In genomic region chr20:45322952-45323383, GRCh38 we compare ENCODE assay signal across 8 cellular contexts. TPM values are rescaled to one million over a fixed set of nuclear protein-coding genes. Genes with fewer than 3 reads are reported as not detected.
A peak's percentile ranks its signal among the peaks of the same experiment; 100 is the strongest.
DNase-seq lines count a peak whose midpoint lies in the region; ATAC-seq and TF ChIP-seq lines count a peak whose summit lies in the region.

No MANE protein-coding gene starts in this region.

- H3K36me3 ChIP-seq in HCT116 (ENCODE audit: control insufficient read depth in 1 of 2, insufficient read depth in 2 of 2, low read length in 2 of 2) (peaks cover 2 to 11% of the 10 kb centered on the region in 2 experiments; a peak in 2 of 4 replicates), RWPE2 (ENCODE audit: low read depth) (peaks cover 37% of the 10 kb centered on the region)

- H3K27ac ChIP-seq in HCT116 (ENCODE audit: low read depth, low read length) (no peak overlapping the region), RWPE2 (ENCODE audit: poor library complexity, severe bottlenecking) (no peak overlapping the region)

- H3K79me2 ChIP-seq in HCT116 (ENCODE audit: insufficient read depth, low read length) = 0 out of 2 replicates have a peak, but pooled peaks cover 2% of the 10 kb centered on the region

- TF ChIP-seq CTCF in AG10803 (conservative IDR thresholded peaks at IDR 0.05; ENCODE audit: low read length) (peak; percentile 24), HCT116 (IDR thresholded peaks at IDR 0.05 in 2 of 3, conservative IDR thresholded peaks at IDR 0.05 in 1 of 3; ENCODE audit: borderline replicate concordance in 1 of 3, insufficient read depth in 1 of 3, low read depth in 2 of 3, low read length in 2 of 3) (peak; percentile 13 to 79 (median 28); a peak in 3 of 6 replicates), RWPE2 (IDR thresholded peaks at IDR 0.05; ENCODE audit: poor library complexity, severe bottlenecking) (peak; percentile 94), fibroblast of the aortic adventitia (IDR thresholded peaks at IDR 0.05; ENCODE audit: insufficient read depth, low read length) (no peak)

- no peaks in the 10 kb centered on the region for H3K4me1 ChIP-seq in HCT116 (ENCODE audit: control insufficient read depth in 1 of 2, insufficient read depth in 2 of 2, low read length in 2 of 2)
- peaks cover 2% of the 10 kb centered on the region for H3K4me1 ChIP-seq in RWPE2 (ENCODE audit: insufficient read depth, poor library complexity, severe bottlenecking)

- no peaks in the 10 kb centered on the region for H4K20me1 ChIP-seq in HCT116 (ENCODE audit: insufficient read depth)

- POLR2A ChIA-PET in HCT116 (lab: Charles Lee) = interaction anchor here (0.9 to 1.7 kb wide), 7 partner anchors 14 to 114 kb away, joined by 4 to 10 read pairs (median 5); partner anchors contain the start of genes SDC4 and SYS1

- H2AFZ ChIP-seq in HCT116 (ENCODE audit: low read depth, low read length, poor library complexity, severe bottlenecking) = no peak overlapping the region

- no peak overlapping the region for H3K4me2 ChIP-seq in HCT116 (ENCODE audit: low read length)

- peak; percentile 91 for TF ChIP-seq RAD21 in HCT116 (IDR thresholded peaks at IDR 0.05; ENCODE audit: low read depth)

- RAD21 ChIA-PET in HCT116 (lab: Charles Lee; ENCODE audit: low non-redundant PET in 1 of 2, low total read pairs in 2 of 2, uncharacterized antibody in 2 of 2, unreplicated experiment in 2 of 2) = interaction anchor here (0.6 to 1.4 kb wide), 8 partner anchors 12 to 448 kb away, joined by 3 to 14 read pairs (median 4); partner anchors contain the start of gene SYS1 (in 1 of the 2)

- ATAC-seq in HCT116 (peak; percentile 68), RWPE2 (ENCODE audit: low read depth) (peak; percentile 32; the same call in 2 of the 3 replicates), sciatic nerve (peak; percentile 82), HG03196 (IDR thresholded peaks at IDR 0.05; ENCODE audit: unreplicated experiment) (no peak), GM21619 (IDR thresholded peaks at IDR 0.05; ENCODE audit: unreplicated experiment) (no peak), HG03280 (IDR thresholded peaks at IDR 0.05; ENCODE audit: unreplicated experiment) (no peak)

- no peak overlapping the region for H3K9ac ChIP-seq in HCT116 (ENCODE audit: low read length)

- BruUV-seq in HCT116 (replicated peaks; lab: Mats Ljungman, UMichigan) = no TSS peak

- no peak for TF ChIP-seq POLR2A in HCT116 (IDR thresholded peaks at IDR 0.05; ENCODE audit: borderline replicate concordance, extremely low read depth, insufficient read depth, insufficient read length)

- CTCF ChIA-PET in HCT116 (lab: Charles Lee) = interaction anchor here (0.9 to 6.9 kb wide), 13 partner anchors 11 to 448 kb away, joined by 3 to 100 read pairs (median 4); partner anchors contain the start of gene SYS1

- H3K27me3 ChIP-seq in HCT116 (ENCODE audit: insufficient read depth, low read length) (no peaks in the 10 kb centered on the region), RWPE2 (ENCODE audit: insufficient read depth, poor library complexity, severe bottlenecking) (no peaks in the 10 kb centered on the region)

- no peaks in the 10 kb centered on the region for H3K9me2 ChIP-seq in HCT116 (ENCODE audit: insufficient read depth)

- intact Hi-C loops in HCT116 (cut with micrococcal nuclease) (loop anchor here (1.0 kb wide), 1 partner anchor 448 kb away; no protein-coding TSS in a partner anchor), sciatic nerve (cut with DNase I) (no loop called here)

- H3K9me3 ChIP-seq in HCT116 (ENCODE audit: control insufficient read depth in 1 of 2, insufficient read depth in 1 of 2, low read depth in 1 of 2, low read length in 2 of 2) = no peaks in the 10 kb centered on the region
- H3K9me3 ChIP-seq in RWPE2 (ENCODE audit: severe bottlenecking) = no peaks in the 10 kb centered on the region

- H3K4me3 ChIP-seq in AG10803 (ENCODE audit: low read length) (no peak overlapping the region), HCT116 (replicated peaks in 1 of 2; ENCODE audit: low read depth in 1 of 2, low read length in 2 of 2) (no peak overlapping the region), RWPE2 (ENCODE audit: severe bottlenecking) (no peak overlapping the region), fibroblast of the aortic adventitia (ENCODE audit: low read depth, low read length) (no peak overlapping the region)

- peak; percentile 47 for DNase-seq in AG10803 (ENCODE audit: low read depth)
- peak; percentile 31 for DNase-seq in HCT116 (ENCODE audit: low read depth, low spot score)
- DNase-seq in RWPE2 (ENCODE audit: low spot score) = no peak
- DNase-seq in fibroblast of the aortic adventitia (ENCODE audit: low read depth) = peak; percentile 39
- no peak for DNase-seq in sciatic nerve (ENCODE audit: low spot score)

TF ChIP-seq in HCT116, 20 proteins besides CTCF, POLR2A, EP300 and RAD21:
- TF ChIP-seq EZH2 (IDR thresholded peaks at IDR 0.05) (no peak), CBX3 (IDR thresholded peaks at IDR 0.05; ENCODE audit: low read depth) (no peak), CEBPB (IDR thresholded peaks at IDR 0.05; ENCODE audit: low read depth) (no peak), EGR1 (IDR thresholded peaks at IDR 0.05; ENCODE audit: low read depth) (no peak), SRF (IDR thresholded peaks at IDR 0.05; ENCODE audit: low read depth) (no peak), POLR2AphosphoS5 (IDR thresholded peaks at IDR 0.05; ENCODE audit: low read depth, low read length) (no peak), TCF7L2 (IDR thresholded peaks at IDR 0.05; ENCODE audit: borderline replicate concordance, extremely low read depth, insufficient read depth, insufficient read length) (no peak), EZH2phosphoT487 (IDR thresholded peaks at IDR 0.05; ENCODE audit: borderline replicate concordance) (no peak), FOSL1 (IDR thresholded peaks at IDR 0.05; ENCODE audit: low read depth) (no peak), JUND (IDR thresholded peaks at IDR 0.05) (no peak), ZFX (IDR thresholded peaks at IDR 0.05) (no peak), ZBTB33 (IDR thresholded peaks at IDR 0.05; ENCODE audit: extremely low read depth, insufficient replicate concordance, low read length) (no peak), ZNF274 (IDR thresholded peaks at IDR 0.05; ENCODE audit: low read depth, low read length) (no peak)
- TF ChIP-seq, protein P1, sequence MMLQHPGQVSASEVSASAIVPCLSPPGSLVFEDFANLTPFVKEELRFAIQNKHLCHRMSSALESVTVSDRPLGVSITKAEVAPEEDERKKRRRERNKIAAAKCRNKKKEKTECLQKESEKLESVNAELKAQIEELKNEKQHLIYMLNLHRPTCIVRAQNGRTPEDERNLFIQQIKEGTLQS (IDR thresholded peaks at IDR 0.05) = no peak

RNA-seq across cellular contexts. Expression of gene MATN4, which starts 14.9 kb away (rescaled TPM):
- total RNA-seq in HCT116 (2021; ENCODE audit: unreplicated experiment) = 0.64 TPM
- 0.61 and 0.62 TPM in 2 replicates for polyA plus RNA-seq in HCT116 (2012)
- not detected in 2 replicates for total RNA-seq in fibroblast of the aortic adventitia (ENCODE audit: low replicate concordance)
- total RNA-seq in sciatic nerve = 0.22 TPM

RNA-seq across cellular contexts. Expression of gene RBPJL, which starts 16.3 kb away (rescaled TPM):
- total RNA-seq in HCT116 (2021; ENCODE audit: unreplicated experiment) (not detected), fibroblast of the aortic adventitia (ENCODE audit: low replicate concordance) (not detected in 2 replicates), sciatic nerve (not detected)
- polyA plus RNA-seq in HCT116 (2012) = 0.05 and 0.08 TPM in 2 replicates

RNA-seq across cellular contexts. Expression of gene SDC4, which starts 25.3 kb away (rescaled TPM):
- total RNA-seq in HCT116 (2021; ENCODE audit: unreplicated experiment) (100 TPM), fibroblast of the aortic adventitia (ENCODE audit: low replicate concordance) (91.1 and 150 TPM in 2 replicates), sciatic nerve (77.7 TPM)
- 115 and 117 TPM in 2 replicates for polyA plus RNA-seq in HCT116 (2012)

RNA-seq across cellular contexts. Expression of gene SYS1, which starts 40.0 kb away (rescaled TPM):
- total RNA-seq in HCT116 (2021; ENCODE audit: unreplicated experiment) (20.5 TPM), fibroblast of the aortic adventitia (ENCODE audit: low replicate concordance) (27.9 and 29.4 TPM in 2 replicates), sciatic nerve (24.0 TPM)
- 21.2 and 26.3 TPM in 2 replicates for polyA plus RNA-seq in HCT116 (2012)

RNA-seq across cellular contexts. Expression of gene TP53TG5, which starts 55.2 kb away (rescaled TPM):
- total RNA-seq in HCT116 (2021; ENCODE audit: unreplicated experiment) (0.76 TPM), fibroblast of the aortic adventitia (ENCODE audit: low replicate concordance) (0.09 TPM in 1 of 2 replicates, not detected in the other), sciatic nerve (not detected)
- 0.34 and 0.64 TPM in 2 replicates for polyA plus RNA-seq in HCT116 (2012)

Comparison
In these comparisons a context has a peak if more than half of its experiments do, and no peak if none do; other contexts are left out.
1. DNase-seq: peak in AG10803 (single experiment), HCT116 (single experiment) and fibroblast of the aortic adventitia (single experiment); none in RWPE2 (single experiment) and sciatic nerve (single experiment).
2. ATAC-seq: peak in HCT116 (single experiment), RWPE2 (single experiment) and sciatic nerve (single experiment); none in HG03196 (single experiment), GM21619 (single experiment) and HG03280 (single experiment).